In the genomic region with DNA sequence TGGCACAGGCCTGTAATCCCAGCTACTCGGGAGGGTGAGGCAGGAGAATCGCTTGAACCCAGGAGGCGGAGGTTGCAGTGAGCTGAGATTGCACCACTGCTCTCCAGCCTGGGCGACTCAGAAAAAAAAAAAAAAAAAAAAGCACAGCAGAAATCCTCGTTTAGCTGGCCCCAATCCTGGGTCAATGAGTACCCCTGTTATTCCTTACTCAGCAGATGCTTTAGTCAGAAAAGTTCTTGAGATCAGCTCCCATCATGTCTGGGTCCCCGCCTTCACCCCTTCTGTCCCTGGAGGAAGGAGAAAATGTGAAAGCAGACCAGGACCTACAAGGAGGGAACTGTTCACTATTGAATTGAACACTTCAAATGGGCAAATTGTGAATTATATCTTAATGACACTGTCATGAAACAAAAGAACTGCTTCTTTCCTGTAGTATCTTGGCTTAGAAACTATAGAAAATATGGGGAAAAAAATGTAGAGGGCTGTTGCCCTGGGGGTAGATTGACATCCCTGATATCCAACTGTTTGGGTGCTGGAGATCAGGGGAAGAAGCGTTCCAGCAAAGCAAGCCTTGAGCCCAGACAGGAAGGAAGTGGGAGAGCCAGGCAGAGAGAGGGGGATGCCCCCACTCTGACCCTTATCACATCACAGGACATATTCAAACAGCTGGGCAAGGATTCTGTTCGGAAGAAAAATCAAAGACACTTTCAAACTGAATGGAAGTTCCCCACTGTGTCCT, we compare ENCODE assay signal across 18 cellular contexts. TPM values are rescaled to one million over a fixed set of nuclear protein-coding genes. Genes with fewer than 3 reads are reported as not detected.
DNase-seq lines count a peak whose midpoint lies in the region; ATAC-seq, FAIRE-seq and TF ChIP-seq lines count a peak whose summit lies in the region.
"Had no signal": no experiment of that assay in that cellular context is flagged by ENCODE, and none has a peak within 500 bp of the region (broad histone marks: within the 10 kb centered on the region; RNA-seq: fewer than 3 reads in every experiment).

No MANE protein-coding gene starts in this region.

- no peak for FAIRE-seq in A549 (lab: Jason Lieb, UNC)
- FAIRE-seq: islet of Langerhans had no signal

- 67% methylated on average over 8 of the region's 8 CpGs for WGBS in A549 (ENCODE audit: missing lambda C conversion rate)

- TF ChIP-seq CTCF in A549 (IDR thresholded peaks at IDR 0.05), result no peak
- TF ChIP-seq CTCF in OCI-LY7 (conservative IDR thresholded peaks at IDR 0.05; ENCODE audit: low read length), result no peak

- TF ChIP-seq RAD21 in A549 (conservative IDR thresholded peaks at IDR 0.05 in 1 of 2, IDR thresholded peaks at IDR 0.05 in 1 of 2), result no peak

- H3K9me2 ChIP-seq in OCI-LY7 (ENCODE audit: insufficient read depth, low read length), result no peaks in the 10 kb centered on the region

- H3K9me3 ChIP-seq in A549, result no peaks in the 10 kb centered on the region
- H3K9me3 ChIP-seq in OCI-LY7 (ENCODE audit: low read length), result no peaks in the 10 kb centered on the region
- H3K9me3 ChIP-seq in naive thymus-derived CD4-positive, alpha-beta T cell (ENCODE audit: control insufficient read depth in 2 of 3, low read length in 3 of 3), result no peaks in the 10 kb centered on the region

- peaks cover 0 to 7% (median 0%) of the 10 kb centered on the region in 5 donors for H3K27me3 Mint-ChIP-seq in naive thymus-derived CD4-positive, alpha-beta T cell
- H3K27me3 Mint-ChIP-seq: activated naive CD8-positive, alpha-beta T cell treated with anti-CD3 and anti-CD28 coated beads, Interleukin-2, amount 50 U/mL, for 24 hours had no signal

- H3K4me3 Mint-ChIP-seq in naive thymus-derived CD4-positive, alpha-beta T cell, result no peak overlapping the region
- H3K4me3 Mint-ChIP-seq: activated naive CD8-positive, alpha-beta T cell treated with anti-CD3 and anti-CD28 coated beads, Interleukin-2, amount 50 U/mL, for 24 hours; natural killer cell treated with Interleukin-12 subunit alpha and Interleukin-12 subunit beta and Interleukin-15 and Interleukin-18, amount 100 ng/mL, for 72 hours; T-helper 17 cell had no signal

- H3K4me1 ChIP-seq in A549, result no peaks in the 10 kb centered on the region
- H3K4me1 ChIP-seq in OCI-LY7 (ENCODE audit: insufficient read depth, low read length, poor library complexity, severe bottlenecking), result peaks cover 9% of the 10 kb centered on the region
- H3K4me1 ChIP-seq in naive thymus-derived CD4-positive, alpha-beta T cell (ENCODE audit: control insufficient read depth in 2 of 2, insufficient read depth in 2 of 2, low read length in 2 of 2), result no peaks in the 10 kb centered on the region
- H3K4me1 ChIP-seq: foreskin keratinocyte had no signal

- H3K4me2 ChIP-seq in A549 (no peak overlapping the region), OCI-LY7 (ENCODE audit: low read length) (peak overlapping the region; percentile 1; the same call in 1 of the 2 replicates)

- POLR2A ChIA-PET in A549 (lab: Yijun Ruan, JAX) (interaction anchor here (0.6 kb wide), 1 partner anchor 611 kb away, joined by 3 read pairs; no protein-coding TSS in a partner anchor), OCI-LY7 (lab: Charles Lee) (interaction anchor here (0.5 to 1.4 kb wide), 9 partner anchors 14 to 139 kb away, joined by 3 to 7 read pairs (median 3); no protein-coding TSS in a partner anchor)
- POLR2A ChIA-PET in naive thymus-derived CD4-positive, alpha-beta T cell (lab: Charles Lee), result no interaction called here

- H3K9me3 Mint-ChIP-seq in naive thymus-derived CD4-positive, alpha-beta T cell, result no peaks in the 10 kb centered on the region
- H3K9me3 Mint-ChIP-seq: activated naive CD8-positive, alpha-beta T cell treated with anti-CD3 and anti-CD28 coated beads, Interleukin-2, amount 50 U/mL, for 24 hours; natural killer cell treated with Interleukin-12 subunit alpha and Interleukin-12 subunit beta and Interleukin-15 and Interleukin-18, amount 100 ng/mL, for 72 hours had no signal

- H4K20me1 ChIP-seq in OCI-LY7 (ENCODE audit: insufficient read depth, low read length), result no peaks in the 10 kb centered on the region

- no peak overlapping the region for H3K4me3 ChIP-seq in A549
- no peak overlapping the region for H3K4me3 ChIP-seq in OCI-LY7 (ENCODE audit: low read depth, low read length, poor library complexity, severe bottlenecking)
- no peak overlapping the region for H3K4me3 ChIP-seq in naive thymus-derived CD4-positive, alpha-beta T cell (ENCODE audit: low read length)

- no peaks in the 10 kb centered on the region for H3K27me3 ChIP-seq in naive thymus-derived CD4-positive, alpha-beta T cell (ENCODE audit: control insufficient read depth in 2 of 2, insufficient read depth in 2 of 2, low read length in 2 of 2)

- TF ChIP-seq POLR2A in A549 (IDR thresholded peaks at IDR 0.05; ENCODE audit: low read length) (no peak), GM18505 (IDR thresholded peaks at IDR 0.05; ENCODE audit: borderline replicate concordance, extremely low read depth, insufficient read depth, insufficient read length) (no peak)

- no peak for TF ChIP-seq EP300 in A549 (IDR thresholded peaks at IDR 0.05)

- peak overlapping the region; percentile 32; the same call in 1 of the 2 replicates for H2AFZ ChIP-seq in OCI-LY7 (ENCODE audit: low read length)

- H3K79me2 ChIP-seq in OCI-LY7 (ENCODE audit: insufficient read depth, low read depth, low read length), result no peaks in the 10 kb centered on the region

- CTCF ChIA-PET in A549 (lab: Yijun Ruan, JAX), result interaction anchor here (0.6 to 5.9 kb wide), 5 partner anchors 12 to 169 kb away, joined by 3 to 39 read pairs (median 4); no protein-coding TSS in a partner anchor
- CTCF ChIA-PET in OCI-LY7 (lab: Charles Lee; ENCODE audit: unreplicated experiment), result no interaction called here
- CTCF ChIA-PET in naive thymus-derived CD4-positive, alpha-beta T cell (lab: Charles Lee), result interaction anchor here (0.6 to 2.8 kb wide), 3 partner anchors 12 to 153 kb away, joined by 3 to 15 read pairs (median 3); no protein-coding TSS in a partner anchor

- peaks cover 8 to 15% (median 12%) of the 10 kb centered on the region in 7 donors for H3K4me1 Mint-ChIP-seq in naive thymus-derived CD4-positive, alpha-beta T cell

- ATAC-seq in A549 (peak in 1 of 2 experiments; percentile 27; a peak in 1 of 6 replicates), GM19463 (IDR thresholded peaks at IDR 0.05; ENCODE audit: unreplicated experiment) (peak; percentile 78), GM18505 (IDR thresholded peaks at IDR 0.05; ENCODE audit: unreplicated experiment) (no peak)
- ATAC-seq in naive thymus-derived CD4-positive, alpha-beta T cell, result no peak
- ATAC-seq: activated naive CD8-positive, alpha-beta T cell treated with anti-CD3 and anti-CD28 coated beads, Interleukin-2, amount 50 U/mL, for 24 hours; foreskin keratinocyte; T-helper 17 cell had no signal

- peak overlapping the region in 1 of 9 donors; percentile 8 for H3K27ac Mint-ChIP-seq in naive thymus-derived CD4-positive, alpha-beta T cell
- H3K27ac Mint-ChIP-seq: activated naive CD8-positive, alpha-beta T cell treated with anti-CD3 and anti-CD28 coated beads, Interleukin-2, amount 50 U/mL, for 24 hours; natural killer cell treated with Interleukin-12 subunit alpha and Interleukin-12 subunit beta and Interleukin-15 and Interleukin-18, amount 100 ng/mL, for 72 hours; T-helper 17 cell had no signal

- intact Hi-C loops in OCI-LY7 (cut with micrococcal nuclease; ENCODE audit: unreplicated experiment), result loop anchor here (5.0 kb wide), 2 partner anchors 57 to 152 kb away; a partner anchor contains a TSS
- intact Hi-C loops in naive thymus-derived CD4-positive, alpha-beta T cell (cut with micrococcal nuclease), result no loop called here

- no peak for DNase-seq in A549 (ENCODE audit: low read depth in 1 of 2, low spot score in 1 of 2)
- no peak for DNase-seq in OCI-LY7 (ENCODE audit: low spot score)
- peak; percentile 59 for DNase-seq in iris pigment epithelial cell (ENCODE audit: low read depth)
- no peak for DNase-seq in NCI-H2107 treated with DMSO at 0.1 percent for 48 hours (lab: John Stamatoyannopoulos, UW; ENCODE audit: unreplicated experiment)
- no peak for DNase-seq in activated CD4-positive, alpha-beta T cell treated with anti-CD3 and anti-CD28 coated beads for 4 hours
- DNase-seq in naive thymus-derived CD4-positive, alpha-beta T cell, result no peak
- DNase-seq: activated naive CD8-positive, alpha-beta T cell treated with anti-CD3 and anti-CD28 coated beads, Interleukin-2, amount 50 U/mL, for 24 hours; foreskin keratinocyte; GDM1; NCI-H2029 treated with DMSO at 0.1 percent for 48 hours; stimulated activated CD4-positive, alpha-beta T cell treated with anti-CD3 and anti-CD28 coated beads, Interleukin-12 subunit alpha, Interleukin-12 subunit beta, amount 100 ng/mL, for 4 hours; T-helper 17 cell had no signal

- H3K36me3 Mint-ChIP-seq in naive thymus-derived CD4-positive, alpha-beta T cell, result no peaks in the 10 kb centered on the region
- H3K36me3 Mint-ChIP-seq: natural killer cell treated with Interleukin-12 subunit alpha and Interleukin-12 subunit beta and Interleukin-15 and Interleukin-18, amount 100 ng/mL, for 72 hours had no signal

- H3K36me3 ChIP-seq in OCI-LY7 (ENCODE audit: insufficient read depth, low read length), result no peaks in the 10 kb centered on the region
- H3K36me3 ChIP-seq in naive thymus-derived CD4-positive, alpha-beta T cell (ENCODE audit: control insufficient read depth in 2 of 3, insufficient read depth in 3 of 3, low read length in 3 of 3), result no peaks in the 10 kb centered on the region

- no TSS peak for BruUV-seq in OCI-LY7 (replicated peaks; lab: Mats Ljungman, UMichigan)

- H3K27ac ChIP-seq in A549 (no peak overlapping the region), OCI-LY7 (ENCODE audit: low read depth, low read length, poor library complexity, severe bottlenecking) (no peak overlapping the region)
- no peak overlapping the region for H3K27ac ChIP-seq in naive thymus-derived CD4-positive, alpha-beta T cell (ENCODE audit: low read depth, low read length)
- H3K27ac ChIP-seq: foreskin keratinocyte had no signal

RNA-seq across cellular contexts. Expression of a gene that starts 16.6 kb away (rescaled TPM):
- polyA plus RNA-seq in A549 (2011; rRNA removed) (0.54 and 0.67 TPM in 2 replicates), A549 (2017; fragmentation: RNase III; extraction: RNeasy Plus Mini Kit Qiagen cat#74134 plus additional on column Dnase treatment) (0.56 to 0.70 TPM (median 0.58 TPM) in 3 replicates)
- polyA plus RNA-seq in A549 (2012; cell fraction: cytosol; rRNA removed), result 0.37 and 0.60 TPM in 2 replicates
- polyA plus RNA-seq in A549 (2012; cell fraction: nucleus; rRNA removed), result 0.60 and 0.64 TPM in 2 replicates
- polyA minus RNA-seq in A549 (2011; rRNA and poly(A)+ RNA removed), result 0.78 and 0.95 TPM in 2 replicates
- total RNA-seq in OCI-LY7 (2014; rRNA removed; shearing (Covaris generic)), result 0.18 and 0.19 TPM in 2 replicates
- 0.08 and 0.17 TPM in 2 replicates for total RNA-seq in OCI-LY7 (2022)
- total RNA-seq in naive thymus-derived CD4-positive, alpha-beta T cell, result under 1 TPM in 4 of 5 experiments, not detected in 1; 0.08 to 0.48 (median 0.14) TPM
- polyA plus RNA-seq in naive thymus-derived CD4-positive, alpha-beta T cell, result under 1 TPM in 1 of 2 donors, not detected in 1; 0.08 TPM
- total RNA-seq: dermis microvascular lymphatic vessel endothelial cell; foreskin keratinocyte; natural killer cell treated with Interleukin-12 subunit alpha and Interleukin-12 subunit beta and Interleukin-15 and Interleukin-18, amount 100 ng/mL, for 72 hours; T-helper 17 cell; ureter had no signal
- polyA plus RNA-seq: foreskin keratinocyte had no signal

RNA-seq across cellular contexts. Expression of a gene that starts 58.1 kb away (rescaled TPM):
- polyA plus RNA-seq in A549 (2011; rRNA removed) (65.6 and 74.1 TPM in 2 replicates), A549 (2017; fragmentation: RNase III; extraction: RNeasy Plus Mini Kit Qiagen cat#74134 plus additional on column Dnase treatment) (45.3 to 52.7 TPM (median 49.3 TPM) in 3 replicates)
- 30.1 and 31.6 TPM in 2 replicates for polyA plus RNA-seq in A549 (2012; cell fraction: cytosol; rRNA removed)
- polyA plus RNA-seq in A549 (2012; cell fraction: nucleus; rRNA removed), result 16.1 and 42.3 TPM in 2 replicates
- 34.5 and 46.8 TPM in 2 replicates for polyA minus RNA-seq in A549 (2011; rRNA and poly(A)+ RNA removed)
- 66.7 and 72.7 TPM in 2 replicates for total RNA-seq in OCI-LY7 (2014; rRNA removed; shearing (Covaris generic))
- 183 and 205 TPM in 2 replicates for total RNA-seq in OCI-LY7 (2022)
- 10 to 100 TPM; 23.9 to 49.1 (median 34.3) TPM for total RNA-seq in naive thymus-derived CD4-positive, alpha-beta T cell
- polyA plus RNA-seq in naive thymus-derived CD4-positive, alpha-beta T cell, result 10 to 100 TPM; 24.2 to 25.1 TPM
